Comparison of ENCODE assay signal across 1 cellular context in the genomic region with DNA sequence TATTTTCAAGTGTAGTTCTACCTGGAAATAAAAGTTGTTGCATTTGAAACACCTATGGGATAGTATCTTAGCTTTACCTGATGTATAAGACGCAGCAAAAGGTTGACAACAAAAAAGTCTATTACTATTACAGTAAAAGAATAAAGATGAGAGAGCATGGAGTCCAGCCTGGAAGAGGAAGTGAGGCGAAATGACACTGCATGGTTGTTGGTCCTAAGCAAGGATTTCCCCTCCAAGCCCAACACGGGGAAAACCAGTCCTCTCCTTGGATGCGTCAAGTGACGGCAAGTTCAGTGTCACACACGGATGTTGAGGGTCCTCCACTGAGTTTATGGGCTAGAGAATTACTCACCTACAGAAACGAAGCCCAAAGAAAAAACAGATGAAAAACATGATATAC.
TF ChIP-seq lines count a peak whose summit lies in the region.

No MANE protein-coding gene starts in this region.

TF ChIP-seq in GM12878, 131 proteins besides CTCF, POLR2A, EP300 and RAD21 (continues in another document):
- TF ChIP-seq SMC3 (IDR thresholded peaks at IDR 0.05; ENCODE audit: borderline replicate concordance, low read length) (no peak), SUPT20H (IDR thresholded peaks at IDR 0.05; ENCODE audit: borderline replicate concordance, control insufficient read depth, low read depth, low read length) (no peak), ATF7 (IDR thresholded peaks at IDR 0.05; ENCODE audit: low read depth) (no peak), DPF2 (IDR thresholded peaks at IDR 0.05) (no peak), FOXK2 (IDR thresholded peaks at IDR 0.05) (no peak), ZBED1 (IDR thresholded peaks at IDR 0.05; ENCODE audit: borderline replicate concordance) (no peak), ZNF217 (IDR thresholded peaks at IDR 0.05) (peak; percentile 46; the same call in 1 of the 2 replicates), IRF4 (IDR thresholded peaks at IDR 0.05; ENCODE audit: low read depth, low read length) (no peak), EED (IDR thresholded peaks at IDR 0.05; ENCODE audit: low read depth) (no peak), JUNB (IDR thresholded peaks at IDR 0.05) (no peak), CREB1 (IDR thresholded peaks at IDR 0.05; ENCODE audit: low read depth) (peak; percentile 50), SRF (IDR thresholded peaks at IDR 0.05; ENCODE audit: low read depth in 2 of 2, low read length in 2 of 2) (no peak), TCF7 (IDR thresholded peaks at IDR 0.05; ENCODE audit: borderline replicate concordance) (no peak), YY1 (IDR thresholded peaks at IDR 0.05; ENCODE audit: low read depth, low read length) (no peak), MYC (IDR thresholded peaks at IDR 0.05; ENCODE audit: insufficient read depth, insufficient read length, insufficient replicate concordance, low read length, severe bottlenecking) (no peak), POU2F2 (IDR thresholded peaks at IDR 0.05; ENCODE audit: borderline replicate concordance, low read depth, low read length) (no peak), ESRRA (IDR thresholded peaks at IDR 0.05; ENCODE audit: low read length) (no peak), PAX5 (IDR thresholded peaks at IDR 0.05; ENCODE audit: borderline replicate concordance, low read depth, low read length) (no peak), HDAC2 (IDR thresholded peaks at IDR 0.05) (no peak), RAD51 (IDR thresholded peaks at IDR 0.05) (no peak), NFYA (IDR thresholded peaks at IDR 0.05; ENCODE audit: borderline replicate concordance, low read depth, low read length) (no peak), RELA (IDR thresholded peaks at IDR 0.05; ENCODE audit: borderline replicate concordance, partially characterized antibody) (no peak), ZSCAN29 (IDR thresholded peaks at IDR 0.05) (no peak), CBX3 (IDR thresholded peaks at IDR 0.05; ENCODE audit: borderline replicate concordance, low read depth) (no peak), ZNF622 (IDR thresholded peaks at IDR 0.05) (no peak), STAT3 (IDR thresholded peaks at IDR 0.05; ENCODE audit: low read depth, low read length) (no peak), ZNF384 (IDR thresholded peaks at IDR 0.05; ENCODE audit: borderline replicate concordance, low read depth, low read length) (no peak), IKZF2 (IDR thresholded peaks at IDR 0.05) (no peak; a peak in 2 of 4 replicates)
- TF ChIP-seq, protein P1, sequence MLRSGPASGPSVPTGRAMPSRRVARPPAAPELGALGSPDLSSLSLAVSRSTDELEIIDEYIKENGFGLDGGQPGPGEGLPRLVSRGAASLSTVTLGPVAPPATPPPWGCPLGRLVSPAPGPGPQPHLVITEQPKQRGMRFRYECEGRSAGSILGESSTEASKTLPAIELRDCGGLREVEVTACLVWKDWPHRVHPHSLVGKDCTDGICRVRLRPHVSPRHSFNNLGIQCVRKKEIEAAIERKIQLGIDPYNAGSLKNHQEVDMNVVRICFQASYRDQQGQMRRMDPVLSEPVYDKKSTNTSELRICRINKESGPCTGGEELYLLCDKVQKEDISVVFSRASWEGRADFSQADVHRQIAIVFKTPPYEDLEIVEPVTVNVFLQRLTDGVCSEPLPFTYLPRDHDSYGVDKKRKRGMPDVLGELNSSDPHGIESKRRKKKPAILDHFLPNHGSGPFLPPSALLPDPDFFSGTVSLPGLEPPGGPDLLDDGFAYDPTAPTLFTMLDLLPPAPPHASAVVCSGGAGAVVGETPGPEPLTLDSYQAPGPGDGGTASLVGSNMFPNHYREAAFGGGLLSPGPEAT (IDR thresholded peaks at IDR 0.05; ENCODE audit: low read depth), result peak; percentile 40; the same call in 1 of the 2 replicates
- TF ChIP-seq, protein P2, sequence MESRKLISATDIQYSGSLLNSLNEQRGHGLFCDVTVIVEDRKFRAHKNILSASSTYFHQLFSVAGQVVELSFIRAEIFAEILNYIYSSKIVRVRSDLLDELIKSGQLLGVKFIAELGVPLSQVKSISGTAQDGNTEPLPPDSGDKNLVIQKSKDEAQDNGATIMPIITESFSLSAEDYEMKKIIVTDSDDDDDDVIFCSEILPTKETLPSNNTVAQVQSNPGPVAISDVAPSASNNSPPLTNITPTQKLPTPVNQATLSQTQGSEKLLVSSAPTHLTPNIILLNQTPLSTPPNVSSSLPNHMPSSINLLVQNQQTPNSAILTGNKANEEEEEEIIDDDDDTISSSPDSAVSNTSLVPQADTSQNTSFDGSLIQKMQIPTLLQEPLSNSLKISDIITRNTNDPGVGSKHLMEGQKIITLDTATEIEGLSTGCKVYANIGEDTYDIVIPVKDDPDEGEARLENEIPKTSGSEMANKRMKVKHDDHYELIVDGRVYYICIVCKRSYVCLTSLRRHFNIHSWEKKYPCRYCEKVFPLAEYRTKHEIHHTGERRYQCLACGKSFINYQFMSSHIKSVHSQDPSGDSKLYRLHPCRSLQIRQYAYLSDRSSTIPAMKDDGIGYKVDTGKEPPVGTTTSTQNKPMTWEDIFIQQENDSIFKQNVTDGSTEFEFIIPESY (IDR thresholded peaks at IDR 0.05), result no peak
- TF ChIP-seq, protein P3, sequence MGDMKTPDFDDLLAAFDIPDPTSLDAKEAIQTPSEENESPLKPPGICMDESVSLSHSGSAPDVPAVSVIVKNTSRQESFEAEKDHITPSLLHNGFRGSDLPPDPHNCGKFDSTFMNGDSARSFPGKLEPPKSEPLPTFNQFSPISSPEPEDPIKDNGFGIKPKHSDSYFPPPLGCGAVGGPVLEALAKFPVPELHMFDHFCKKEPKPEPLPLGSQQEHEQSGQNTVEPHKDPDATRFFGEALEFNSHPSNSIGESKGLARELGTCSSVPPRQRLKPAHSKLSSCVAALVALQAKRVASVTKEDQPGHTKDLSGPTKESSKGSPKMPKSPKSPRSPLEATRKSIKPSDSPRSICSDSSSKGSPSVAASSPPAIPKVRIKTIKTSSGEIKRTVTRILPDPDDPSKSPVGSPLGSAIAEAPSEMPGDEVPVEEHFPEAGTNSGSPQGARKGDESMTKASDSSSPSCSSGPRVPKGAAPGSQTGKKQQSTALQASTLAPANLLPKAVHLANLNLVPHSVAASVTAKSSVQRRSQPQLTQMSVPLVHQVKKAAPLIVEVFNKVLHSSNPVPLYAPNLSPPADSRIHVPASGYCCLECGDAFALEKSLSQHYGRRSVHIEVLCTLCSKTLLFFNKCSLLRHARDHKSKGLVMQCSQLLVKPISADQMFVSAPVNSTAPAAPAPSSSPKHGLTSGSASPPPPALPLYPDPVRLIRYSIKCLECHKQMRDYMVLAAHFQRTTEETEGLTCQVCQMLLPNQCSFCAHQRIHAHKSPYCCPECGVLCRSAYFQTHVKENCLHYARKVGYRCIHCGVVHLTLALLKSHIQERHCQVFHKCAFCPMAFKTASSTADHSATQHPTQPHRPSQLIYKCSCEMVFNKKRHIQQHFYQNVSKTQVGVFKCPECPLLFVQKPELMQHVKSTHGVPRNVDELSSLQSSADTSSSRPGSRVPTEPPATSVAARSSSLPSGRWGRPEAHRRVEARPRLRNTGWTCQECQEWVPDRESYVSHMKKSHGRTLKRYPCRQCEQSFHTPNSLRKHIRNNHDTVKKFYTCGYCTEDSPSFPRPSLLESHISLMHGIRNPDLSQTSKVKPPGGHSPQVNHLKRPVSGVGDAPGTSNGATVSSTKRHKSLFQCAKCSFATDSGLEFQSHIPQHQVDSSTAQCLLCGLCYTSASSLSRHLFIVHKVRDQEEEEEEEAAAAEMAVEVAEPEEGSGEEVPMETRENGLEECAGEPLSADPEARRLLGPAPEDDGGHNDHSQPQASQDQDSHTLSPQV (IDR thresholded peaks at IDR 0.05), result no peak
- TF ChIP-seq, protein P4, sequence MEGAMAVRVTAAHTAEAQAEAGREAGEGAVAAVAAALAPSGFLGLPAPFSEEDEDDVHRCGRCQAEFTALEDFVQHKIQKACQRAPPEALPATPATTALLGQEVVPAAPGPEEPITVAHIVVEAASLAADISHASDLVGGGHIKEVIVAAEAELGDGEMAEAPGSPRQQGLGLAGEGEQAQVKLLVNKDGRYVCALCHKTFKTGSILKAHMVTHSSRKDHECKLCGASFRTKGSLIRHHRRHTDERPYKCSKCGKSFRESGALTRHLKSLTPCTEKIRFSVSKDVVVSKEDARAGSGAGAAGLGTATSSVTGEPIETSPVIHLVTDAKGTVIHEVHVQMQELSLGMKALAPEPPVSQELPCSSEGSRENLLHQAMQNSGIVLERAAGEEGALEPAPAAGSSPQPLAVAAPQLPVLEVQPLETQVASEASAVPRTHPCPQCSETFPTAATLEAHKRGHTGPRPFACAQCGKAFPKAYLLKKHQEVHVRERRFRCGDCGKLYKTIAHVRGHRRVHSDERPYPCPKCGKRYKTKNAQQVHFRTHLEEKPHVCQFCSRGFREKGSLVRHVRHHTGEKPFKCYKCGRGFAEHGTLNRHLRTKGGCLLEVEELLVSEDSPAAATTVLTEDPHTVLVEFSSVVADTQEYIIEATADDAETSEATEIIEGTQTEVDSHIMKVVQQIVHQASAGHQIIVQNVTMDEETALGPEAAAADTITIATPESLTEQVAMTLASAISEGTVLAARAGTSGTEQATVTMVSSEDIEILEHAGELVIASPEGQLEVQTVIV (IDR thresholded peaks at IDR 0.05; ENCODE audit: borderline replicate concordance, partially characterized antibody), result no peak
- TF ChIP-seq, protein P5, sequence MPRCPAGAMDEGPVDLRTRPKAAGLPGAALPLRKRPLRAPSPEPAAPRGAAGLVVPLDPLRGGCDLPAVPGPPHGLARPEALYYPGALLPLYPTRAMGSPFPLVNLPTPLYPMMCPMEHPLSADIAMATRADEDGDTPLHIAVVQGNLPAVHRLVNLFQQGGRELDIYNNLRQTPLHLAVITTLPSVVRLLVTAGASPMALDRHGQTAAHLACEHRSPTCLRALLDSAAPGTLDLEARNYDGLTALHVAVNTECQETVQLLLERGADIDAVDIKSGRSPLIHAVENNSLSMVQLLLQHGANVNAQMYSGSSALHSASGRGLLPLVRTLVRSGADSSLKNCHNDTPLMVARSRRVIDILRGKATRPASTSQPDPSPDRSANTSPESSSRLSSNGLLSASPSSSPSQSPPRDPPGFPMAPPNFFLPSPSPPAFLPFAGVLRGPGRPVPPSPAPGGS (IDR thresholded peaks at IDR 0.05; ENCODE audit: borderline replicate concordance, insufficient read depth, low read depth, low read length, poor library complexity, severe bottlenecking), result no peak
- TF ChIP-seq, protein P6, sequence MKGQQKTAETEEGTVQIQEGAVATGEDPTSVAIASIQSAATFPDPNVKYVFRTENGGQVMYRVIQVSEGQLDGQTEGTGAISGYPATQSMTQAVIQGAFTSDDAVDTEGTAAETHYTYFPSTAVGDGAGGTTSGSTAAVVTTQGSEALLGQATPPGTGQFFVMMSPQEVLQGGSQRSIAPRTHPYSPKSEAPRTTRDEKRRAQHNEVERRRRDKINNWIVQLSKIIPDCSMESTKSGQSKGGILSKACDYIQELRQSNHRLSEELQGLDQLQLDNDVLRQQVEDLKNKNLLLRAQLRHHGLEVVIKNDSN (IDR thresholded peaks at IDR 0.05; ENCODE audit: borderline replicate concordance, extremely low read length, insufficient read depth, low read depth, low read length), result no peak
- TF ChIP-seq, protein P7, sequence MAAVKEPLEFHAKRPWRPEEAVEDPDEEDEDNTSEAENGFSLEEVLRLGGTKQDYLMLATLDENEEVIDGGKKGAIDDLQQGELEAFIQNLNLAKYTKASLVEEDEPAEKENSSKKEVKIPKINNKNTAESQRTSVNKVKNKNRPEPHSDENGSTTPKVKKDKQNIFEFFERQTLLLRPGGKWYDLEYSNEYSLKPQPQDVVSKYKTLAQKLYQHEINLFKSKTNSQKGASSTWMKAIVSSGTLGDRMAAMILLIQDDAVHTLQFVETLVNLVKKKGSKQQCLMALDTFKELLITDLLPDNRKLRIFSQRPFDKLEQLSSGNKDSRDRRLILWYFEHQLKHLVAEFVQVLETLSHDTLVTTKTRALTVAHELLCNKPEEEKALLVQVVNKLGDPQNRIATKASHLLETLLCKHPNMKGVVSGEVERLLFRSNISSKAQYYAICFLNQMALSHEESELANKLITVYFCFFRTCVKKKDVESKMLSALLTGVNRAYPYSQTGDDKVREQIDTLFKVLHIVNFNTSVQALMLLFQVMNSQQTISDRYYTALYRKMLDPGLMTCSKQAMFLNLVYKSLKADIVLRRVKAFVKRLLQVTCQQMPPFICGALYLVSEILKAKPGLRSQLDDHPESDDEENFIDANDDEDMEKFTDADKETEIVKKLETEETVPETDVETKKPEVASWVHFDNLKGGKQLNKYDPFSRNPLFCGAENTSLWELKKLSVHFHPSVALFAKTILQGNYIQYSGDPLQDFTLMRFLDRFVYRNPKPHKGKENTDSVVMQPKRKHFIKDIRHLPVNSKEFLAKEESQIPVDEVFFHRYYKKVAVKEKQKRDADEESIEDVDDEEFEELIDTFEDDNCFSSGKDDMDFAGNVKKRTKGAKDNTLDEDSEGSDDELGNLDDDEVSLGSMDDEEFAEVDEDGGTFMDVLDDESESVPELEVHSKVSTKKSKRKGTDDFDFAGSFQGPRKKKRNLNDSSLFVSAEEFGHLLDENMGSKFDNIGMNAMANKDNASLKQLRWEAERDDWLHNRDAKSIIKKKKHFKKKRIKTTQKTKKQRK (IDR thresholded peaks at IDR 0.05; ENCODE audit: low read depth, low read length), result no peak
- TF ChIP-seq, protein P8, sequence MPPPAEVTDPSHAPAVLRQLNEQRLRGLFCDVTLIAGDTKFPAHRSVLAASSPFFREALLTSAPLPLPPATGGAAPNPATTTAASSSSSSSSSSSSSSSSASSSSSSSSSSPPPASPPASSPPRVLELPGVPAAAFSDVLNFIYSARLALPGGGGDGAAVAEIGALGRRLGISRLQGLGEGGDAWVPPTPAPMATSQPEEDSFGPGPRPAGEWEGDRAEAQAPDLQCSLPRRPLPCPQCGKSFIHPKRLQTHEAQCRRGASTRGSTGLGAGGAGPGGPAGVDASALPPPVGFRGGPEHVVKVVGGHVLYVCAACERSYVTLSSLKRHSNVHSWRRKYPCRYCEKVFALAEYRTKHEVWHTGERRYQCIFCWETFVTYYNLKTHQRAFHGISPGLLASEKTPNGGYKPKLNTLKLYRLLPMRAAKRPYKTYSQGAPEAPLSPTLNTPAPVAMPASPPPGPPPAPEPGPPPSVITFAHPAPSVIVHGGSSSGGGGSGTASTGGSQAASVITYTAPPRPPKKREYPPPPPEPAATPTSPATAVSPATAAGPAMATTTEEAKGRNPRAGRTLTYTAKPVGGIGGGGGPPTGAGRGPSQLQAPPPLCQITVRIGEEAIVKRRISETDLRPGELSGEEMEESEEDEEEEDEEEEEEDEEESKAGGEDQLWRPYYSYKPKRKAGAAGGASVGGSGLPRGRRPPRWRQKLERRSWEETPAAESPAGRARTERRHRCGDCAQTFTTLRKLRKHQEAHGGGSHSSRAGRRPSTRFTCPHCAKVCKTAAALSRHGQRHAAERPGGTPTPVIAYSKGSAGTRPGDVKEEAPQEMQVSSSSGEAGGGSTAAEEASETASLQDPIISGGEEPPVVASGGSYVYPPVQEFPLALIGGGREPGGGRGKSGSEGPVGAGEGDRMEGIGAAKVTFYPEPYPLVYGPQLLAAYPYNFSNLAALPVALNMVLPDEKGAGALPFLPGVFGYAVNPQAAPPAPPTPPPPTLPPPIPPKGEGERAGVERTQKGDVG (CRISPR knock-in tag; IDR thresholded peaks at IDR 0.05), result no peak
